Comparison of ENCODE assay signal across 9 cellular contexts in genomic region chr6:35468181-35468979, GRCh38. TPM values are rescaled to one million over a fixed set of nuclear protein-coding genes. Genes with fewer than 3 reads are reported as not detected.
DNase-seq lines count a peak whose midpoint lies in the region; ATAC-seq, FAIRE-seq and TF ChIP-seq lines count a peak whose summit lies in the region.
"Had no signal": no experiment of that assay in that cellular context is flagged by ENCODE, and none has a peak within 500 bp of the region (broad histone marks: within the 10 kb centered on the region; RNA-seq: fewer than 3 reads in every experiment).

Gene RPL10A, plus strand, starts transcription at chr6:35468401. Its CDS starts 34 bp downstream, at chr6:35468435.

- H2AFZ ChIP-seq in keratinocyte (ENCODE audit: control insufficient read depth, low read length): peak within 1 kb of the TSS; percentile 96

- H3K27ac Mint-ChIP-seq in central memory CD8-positive, alpha-beta T cell (ENCODE audit: low read depth): peak within 1 kb of the TSS; percentile 96

- H3K9me1 ChIP-seq in keratinocyte (ENCODE audit: control insufficient read depth, extremely low read depth, insufficient read depth, low read length): peaks cover 3% of the 10 kb centered on the region

- peaks cover 16 to 52% of the 10 kb centered on the region in 2 experiments for H3K36me3 ChIP-seq in keratinocyte (ENCODE audit: control insufficient read depth in 2 of 2, extremely low read depth in 1 of 2, insufficient read depth in 2 of 2, low read length in 2 of 2)

- H3K4me3 ChIP-seq in AG09309 (ENCODE audit: control insufficient read depth, low read depth, low read length) (peak within 1 kb of the TSS; percentile 96), keratinocyte (ENCODE audit: control insufficient read depth in 2 of 3, extremely low read depth in 1 of 3, insufficient read depth in 2 of 3, low read depth in 1 of 3, low read length in 3 of 3) (peak within 1 kb of the TSS; percentile 81 to 94 (median 85))

- peaks cover 46% of the 10 kb centered on the region for H3K36me3 Mint-ChIP-seq in central memory CD8-positive, alpha-beta T cell (ENCODE audit: insufficient read depth)

- H3K27ac ChIP-seq in keratinocyte (ENCODE audit: control insufficient read depth, insufficient read depth, low read length): peak within 1 kb of the TSS; percentile 92

- H3K4me1 Mint-ChIP-seq in central memory CD8-positive, alpha-beta T cell: peaks cover 38% of the 10 kb centered on the region

- H3K79me2 ChIP-seq in keratinocyte (ENCODE audit: control insufficient read depth, insufficient read depth, low read length): peaks cover 28% of the 10 kb centered on the region

- H3K4me3 Mint-ChIP-seq in central memory CD8-positive, alpha-beta T cell: peak within 1 kb of the TSS; percentile 98

- no peaks in the 10 kb centered on the region for H3K9me3 Mint-ChIP-seq in central memory CD8-positive, alpha-beta T cell

- H4K20me1 ChIP-seq in keratinocyte (ENCODE audit: control insufficient read depth, extremely low read depth, insufficient read depth, low read length): peaks cover 41% of the 10 kb centered on the region

- no peaks in the 10 kb centered on the region for H3K9me3 ChIP-seq in keratinocyte (ENCODE audit: control insufficient read depth, low read depth, low read length)

- H3K27me3 Mint-ChIP-seq in central memory CD8-positive, alpha-beta T cell: no peaks in the 10 kb centered on the region

- H3K4me1 ChIP-seq in keratinocyte (ENCODE audit: control insufficient read depth, extremely low read depth, insufficient read depth, low read length): peaks cover 15% of the 10 kb centered on the region

- FAIRE-seq in keratinocyte (lab: Jason Lieb, UNC): no peak
- FAIRE-seq: TTC549 had no signal

- peak; percentile 86 for DNase-seq in AG09309 (ENCODE audit: low read depth)
- DNase-seq in NCI-H345 treated with DMSO at 0.1 percent for 48 hours (lab: John Stamatoyannopoulos, UW; ENCODE audit: unreplicated experiment): peak; percentile 82
- DNase-seq in activated CD4-positive, CD25-positive, alpha-beta regulatory T cell treated with anti-CD3 and anti-CD28 coated beads, Interleukin-2, amount 50 U/mL, for 16 hours (ENCODE audit: low read depth, low spot score): peak; percentile 93
- peak; percentile 86 to 94 for DNase-seq in central memory CD8-positive, alpha-beta T cell (ENCODE audit: low spot score in 2 of 2)
- peak; percentile 98 for DNase-seq in keratinocyte (ENCODE audit: low read depth, low spot score)
- peak; percentile 91 to 93 for DNase-seq in stimulated activated CD4-positive, alpha-beta T cell treated with anti-CD3 and anti-CD28 coated beads, Interleukin-15, amount 100 ng/mL, for 1 hour (ENCODE audit: low read depth in 1 of 2, low spot score in 1 of 2)

- TF ChIP-seq CTCF in AG09309 (IDR thresholded peaks at IDR 0.05; ENCODE audit: control insufficient read depth, insufficient read depth, low read depth, low read length, missing control alignments): peak; percentile 96
- peak; percentile 86 to 99 (median 95) for TF ChIP-seq CTCF in keratinocyte (optimal IDR thresholded peaks at IDR 0.05 in 1 of 3, IDR thresholded peaks at IDR 0.05 in 1 of 3, conservative IDR thresholded peaks at IDR 0.05 in 1 of 3; ENCODE audit: extremely low read depth in 1 of 3, insufficient read depth in 2 of 3, low read length in 3 of 3)

- dilution Hi-C loops in keratinocyte (cut with MboI; ENCODE audit: extremely low pct_ligation_motif_present, low sequenced_read_pairs): no loop called here

- peak; percentile 79 for ATAC-seq in GM18909 (IDR thresholded peaks at IDR 0.05; ENCODE audit: poor library complexity, unreplicated experiment)
- ATAC-seq in HG03175 (IDR thresholded peaks at IDR 0.05; ENCODE audit: unreplicated experiment): peak; percentile 75
- ATAC-seq in central memory CD8-positive, alpha-beta T cell (replicated peaks; ENCODE audit: extremely low read depth, poor library complexity, severe bottlenecking): peak; percentile 88

- no peaks in the 10 kb centered on the region for H3K27me3 ChIP-seq in keratinocyte (ENCODE audit: control insufficient read depth, extremely low read depth, insufficient read depth, low read length)

- peak within 1 kb of the TSS; percentile 98 for H3K9ac ChIP-seq in keratinocyte (ENCODE audit: control insufficient read depth, extremely low read depth, insufficient read depth, low read length)

- H3K4me2 ChIP-seq in keratinocyte (ENCODE audit: control insufficient read depth, extremely low read depth, insufficient read depth, low read depth, low read length): peak within 1 kb of the TSS; percentile 92

RNA-seq across cellular contexts. Expression of gene RPL10A, which starts in this region (rescaled TPM):
- polyA plus RNA-seq in keratinocyte: 2,190 to 2,462 TPM (median 2,432 TPM) in 3 replicates
- 4,340 TPM for polyA plus RNA-seq in keratinocyte (2011; ENCODE audit: low read depth)
- 2,714 and 3,001 TPM in 2 replicates for polyA plus RNA-seq in keratinocyte (2011; cell fraction: cytosol; rRNA removed)
- 862 and 883 TPM in 2 replicates for polyA plus RNA-seq in keratinocyte (2011; cell fraction: nucleus; rRNA removed)
- 1,886 and 2,313 TPM in 2 replicates for polyA plus RNA-seq in keratinocyte (2012; ENCODE audit: low replicate concordance)
- polyA minus RNA-seq in keratinocyte: 1,034 to 1,300 TPM (median 1,230 TPM) in 3 replicates
- polyA minus RNA-seq in keratinocyte (2011; cell fraction: cytosol; rRNA and poly(A)+ RNA removed): 1,043 TPM
- polyA minus RNA-seq in keratinocyte (2011; cell fraction: nucleus; rRNA and poly(A)+ RNA removed): 233 and 247 TPM in 2 replicates

Comparison
In these comparisons a context has a peak if more than half of its experiments do, and no peak if none do; other contexts are left out.
1. Peak in every context shown above with its lines: DNase-seq, ATAC-seq, H3K4me3 ChIP-seq and H3K27ac ChIP-seq.